8 cellular contexts compared by ENCODE assay signal in genomic region chr12:54280401-54281260, GRCh38. TPM values are rescaled to one million over a fixed set of nuclear protein-coding genes. Genes with fewer than 3 reads are reported as not detected.
DNase-seq lines count a peak whose midpoint lies in the region; ATAC-seq and TF ChIP-seq lines count a peak whose summit lies in the region.

Gene HNRNPA1 (plus strand): TSS chr12:54280726. CDS start chr12:54280808, 82 bp downstream.

- TF ChIP-seq CTCF in RWPE2 (IDR thresholded peaks at IDR 0.05; ENCODE audit: poor library complexity, severe bottlenecking): no peak
- TF ChIP-seq CTCF in fibroblast of pulmonary artery (IDR thresholded peaks at IDR 0.05; ENCODE audit: low read length, missing control alignments): no peak
- TF ChIP-seq CTCF in natural killer cell (IDR thresholded peaks at IDR 0.05): no peak

- peak; percentile 81 for ATAC-seq in RWPE2 (ENCODE audit: low read depth)
- ATAC-seq in natural killer cell: peak; percentile 78 to 93 (median 81)

- H3K36me3 ChIP-seq in RWPE2 (ENCODE audit: low read depth): peaks cover 78% of the 10 kb centered on the region

- H3K36me3 Mint-ChIP-seq in activated T-helper 2 cell treated with anti-CD3 and anti-CD28 coated beads, Interferon-gamma antibody, Interleukin-2, Interleukin-4, amounts not matched to agents 10 μg/mL and 5 μg/mL and 100 μg/mL, durations not matched to agents 14 hours and 24 hours and 36 hours (ENCODE audit: low read depth): peaks cover 9% of the 10 kb centered on the region
- peaks cover 34% of the 10 kb centered on the region for H3K36me3 Mint-ChIP-seq in natural killer cell

- H3K27ac ChIP-seq in RWPE2 (ENCODE audit: poor library complexity, severe bottlenecking): peak within 1 kb of the TSS; percentile 86

- H3K4me3 Mint-ChIP-seq in activated T-helper 2 cell treated with anti-CD3 and anti-CD28 coated beads, Interferon-gamma antibody, Interleukin-2, Interleukin-4, amounts not matched to agents 10 μg/mL and 5 μg/mL and 100 μg/mL, durations not matched to agents 14 hours and 24 hours and 36 hours (ENCODE audit: low read depth): no peak within 1 kb of the TSS
- H3K4me3 Mint-ChIP-seq in natural killer cell: no peak within 1 kb of the TSS

- H3K27me3 ChIP-seq in RWPE2 (ENCODE audit: insufficient read depth, poor library complexity, severe bottlenecking): no peaks in the 10 kb centered on the region

- peaks cover 42% of the 10 kb centered on the region for H3K4me1 ChIP-seq in RWPE2 (ENCODE audit: insufficient read depth, poor library complexity, severe bottlenecking)

- H3K27me3 Mint-ChIP-seq in activated T-helper 2 cell treated with anti-CD3 and anti-CD28 coated beads, Interferon-gamma antibody, Interleukin-2, Interleukin-4, amounts not matched to agents 10 μg/mL and 5 μg/mL and 100 μg/mL, durations not matched to agents 14 hours and 24 hours and 36 hours (ENCODE audit: low read depth): no peaks in the 10 kb centered on the region
- H3K27me3 Mint-ChIP-seq in natural killer cell (ENCODE audit: low read depth in 2 of 2): no peaks in the 10 kb centered on the region

- H3K9me3 Mint-ChIP-seq in activated T-helper 2 cell treated with anti-CD3 and anti-CD28 coated beads, Interferon-gamma antibody, Interleukin-2, Interleukin-4, amounts not matched to agents 10 μg/mL and 5 μg/mL and 100 μg/mL, durations not matched to agents 14 hours and 24 hours and 36 hours: no peaks in the 10 kb centered on the region
- no peaks in the 10 kb centered on the region for H3K9me3 Mint-ChIP-seq in natural killer cell

- H3K4me3 ChIP-seq in RWPE2 (ENCODE audit: severe bottlenecking) (peak within 1 kb of the TSS; percentile 60), fibroblast of pulmonary artery (replicated peaks; ENCODE audit: low read depth, low read length) (peak within 1 kb of the TSS; percentile 85)

- H3K9me3 ChIP-seq in RWPE2 (ENCODE audit: severe bottlenecking): no peaks in the 10 kb centered on the region

- DNase-seq in EL: peak; percentile 100
- DNase-seq in H4 (ENCODE audit: low spot score): peak; percentile 100
- DNase-seq in LoVo (ENCODE audit: low spot score): peak; percentile 100
- DNase-seq in RWPE2 (ENCODE audit: low spot score): peak; percentile 97
- peak; percentile 96 for DNase-seq in activated T-helper 2 cell treated with anti-CD3 and anti-CD28 coated beads, Interferon-gamma antibody, Interleukin-2, Interleukin-4, amounts not matched to agents 10 μg/mL and 5 μg/mL and 100 μg/mL, durations not matched to agents 14 hours and 24 hours and 36 hours (ENCODE audit: low spot score)
- DNase-seq in fibroblast of pulmonary artery (ENCODE audit: low read depth): peak; percentile 100
- DNase-seq in natural killer cell: peak; percentile 90
- peak; percentile 96 for DNase-seq in stimulated activated naive CD4-positive, alpha-beta T cell treated with Interleukin-2 at 50 U/mL for 16 hours (lab: John Stamatoyannopoulos, UW)

- no peak within 1 kb of the TSS for H3K27ac Mint-ChIP-seq in activated T-helper 2 cell treated with anti-CD3 and anti-CD28 coated beads, Interferon-gamma antibody, Interleukin-2, Interleukin-4, amounts not matched to agents 10 μg/mL and 5 μg/mL and 100 μg/mL, durations not matched to agents 14 hours and 24 hours and 36 hours
- H3K27ac Mint-ChIP-seq in natural killer cell: no peak within 1 kb of the TSS

- intact Hi-C loops in activated T-helper 2 cell treated with anti-CD3 and anti-CD28 coated beads, Interferon-gamma antibody, Interleukin-2, Interleukin-4, amounts not matched to agents 10 μg/mL and 5 μg/mL and 100 μg/mL, durations not matched to agents 14 hours and 24 hours and 36 hours (cut with micrococcal nuclease): loop anchor here (1.0 to 5.0 kb wide), 3 partner anchors 44 to 217 kb away; partner anchors contain the start of gene NCKAP1L
- intact Hi-C loops in natural killer cell (cut with micrococcal nuclease): loop anchor here (1.0 to 10.0 kb wide), 5 partner anchors 44 to 323 kb away; partner anchors contain the start of genes COPZ1 and NCKAP1L

- H3K4me1 Mint-ChIP-seq in activated T-helper 2 cell treated with anti-CD3 and anti-CD28 coated beads, Interferon-gamma antibody, Interleukin-2, Interleukin-4, amounts not matched to agents 10 μg/mL and 5 μg/mL and 100 μg/mL, durations not matched to agents 14 hours and 24 hours and 36 hours (ENCODE audit: low read depth): peaks cover 49% of the 10 kb centered on the region
- H3K4me1 Mint-ChIP-seq in natural killer cell: peaks cover 3 to 7% of the 10 kb centered on the region in 2 donors

RNA-seq across cellular contexts. Expression of gene HNRNPA1, which starts in this region (rescaled TPM):
- total RNA-seq in H4 (2014; rRNA removed; shearing (Covaris generic)): 443 and 634 TPM in 2 replicates
- total RNA-seq in activated T-helper 2 cell treated with anti-CD3 and anti-CD28 coated beads, Interferon-gamma antibody, Interleukin-2, Interleukin-4, amounts not matched to agents 10 μg/mL and 5 μg/mL and 100 μg/mL, durations not matched to agents 14 hours and 24 hours and 36 hours: 1,977 and 2,036 TPM in 2 replicates
- total RNA-seq in natural killer cell: 1,000 to 10,000 TPM; 1,172 to 1,525 (median 1,292) TPM

Comparison
In these comparisons a context has a peak if more than half of its experiments do, and no peak if none do; other contexts are left out.
1. Peak in every context shown above with its lines: DNase-seq, ATAC-seq, H3K4me3 ChIP-seq and H3K27ac ChIP-seq.